ENCODE assay signal across 17 cellular contexts in the genomic region with DNA sequence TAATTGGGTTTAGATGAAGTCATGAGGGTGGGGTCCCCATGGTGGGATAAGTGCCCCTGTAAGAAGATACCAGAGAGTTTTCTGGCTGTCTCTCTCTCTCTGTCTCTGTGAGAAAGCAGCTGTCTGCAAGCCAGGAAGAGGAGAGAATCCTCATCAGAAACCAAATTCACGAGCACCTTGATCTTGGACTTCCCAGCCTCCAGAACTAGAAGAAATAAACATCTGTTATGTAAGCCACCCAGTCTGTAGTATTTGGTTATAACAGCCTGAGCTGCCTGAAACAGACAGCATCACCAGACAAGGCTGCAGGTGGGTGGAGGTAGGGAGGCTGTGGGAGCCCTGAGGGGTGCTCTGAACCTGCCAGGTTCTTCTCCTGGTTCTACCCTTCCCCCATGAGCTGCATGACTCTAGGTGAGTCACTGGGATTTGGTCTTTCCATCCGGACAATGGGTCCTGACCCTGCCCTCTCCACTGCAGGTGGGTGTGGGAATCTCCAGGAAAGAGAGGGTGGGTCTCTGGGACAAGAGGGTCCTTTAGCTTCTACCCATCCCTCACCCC. TPM values are rescaled to one million over a fixed set of nuclear protein-coding genes. Genes with fewer than 3 reads are reported as not detected.
DNase-seq lines count a peak whose midpoint lies in the region; ATAC-seq, FAIRE-seq and TF ChIP-seq lines count a peak whose summit lies in the region.
"Had no signal": no experiment of that assay in that cellular context is flagged by ENCODE, and none has a peak within 500 bp of the region (broad histone marks: within the 10 kb centered on the region; RNA-seq: fewer than 3 reads in every experiment).

No MANE protein-coding gene starts in this region.

- no peak overlapping the region for H3K4ac ChIP-seq in H1 (replicated peaks; ENCODE audit: insufficient read length, low read depth, low read length)

- 0 out of 2 replicates have a peak overlapping the region, but pooled peaks have one; percentile 65 for H2AK5ac ChIP-seq in H1 (ENCODE audit: low read depth, low read length)

- H3K4me2 ChIP-seq in H1 (ENCODE audit: insufficient read depth in 1 of 2, low read depth in 2 of 2, low read length in 2 of 2): no peak overlapping the region

- H2BK5ac ChIP-seq in H1 (ENCODE audit: low read depth, low read length): no peak overlapping the region

- H2BK12ac ChIP-seq in H1 (ENCODE audit: low read depth, low read length): no peak overlapping the region

- TF ChIP-seq CTCF in RWPE2 (IDR thresholded peaks at IDR 0.05; ENCODE audit: poor library complexity, severe bottlenecking) (no peak), H1 (IDR thresholded peaks at IDR 0.05; ENCODE audit: control extremely low read depth in 1 of 3, insufficient read depth in 1 of 3, low read depth in 1 of 3, low read length in 3 of 3) (no peak)

- 78% methylated on average over 2 of the region's 2 CpGs; no CpG with 5 or more reads in 1 of the 2 experiments for WGBS in H1 (ENCODE audit: extremely low coverage in 1 of 2, insufficient coverage in 1 of 2, insufficient read length in 1 of 2, insufficient replicate concordance in 2 of 2, low coverage in 1 of 2, low lambda C conversion rate in 2 of 2, missing lambda C conversion rate in 1 of 2), 2 experiments

- POLR2A ChIA-PET in H1 (lab: Charles Lee; ENCODE audit: partially characterized antibody): interaction anchor here (1.0 to 1.2 kb wide), 2 partner anchors 11 to 66 kb away, joined by 3 read pairs; no protein-coding TSS in a partner anchor

- no peak overlapping the region for H4K5ac ChIP-seq in H1 (ENCODE audit: insufficient read length, low read depth, low read length)

- no peak for TF ChIP-seq RAD21 in H1 (IDR thresholded peaks at IDR 0.05 in 1 of 2, conservative IDR thresholded peaks at IDR 0.05 in 1 of 2; ENCODE audit: low read depth in 2 of 2, low read length in 2 of 2)

- H3K9me3 ChIP-seq in RWPE2 (ENCODE audit: severe bottlenecking): peaks cover 20% of the 10 kb centered on the region
- no peaks in the 10 kb centered on the region for H3K9me3 ChIP-seq in H1 (ENCODE audit: insufficient read depth in 2 of 2, low read depth in 1 of 2, low read length in 1 of 2)

- H2BK20ac ChIP-seq in H1 (ENCODE audit: low read length): no peak overlapping the region

- H2BK120ac ChIP-seq in H1 (replicated peaks; ENCODE audit: low read depth, low read length): no peak overlapping the region

- H3K27me3 ChIP-seq in RWPE2 (ENCODE audit: insufficient read depth, poor library complexity, severe bottlenecking): no peaks in the 10 kb centered on the region
- no peaks in the 10 kb centered on the region for H3K27me3 ChIP-seq in H1 (replicated peaks in 1 of 4; ENCODE audit: control insufficient read depth in 3 of 4, extremely low read depth in 1 of 4, insufficient read depth in 3 of 4, low read length in 3 of 4)

- H4K20me1 ChIP-seq in H1 (replicated peaks in 1 of 2; ENCODE audit: control insufficient read depth in 1 of 2, insufficient read depth in 2 of 2, low read length in 2 of 2): peaks cover 0 to 3% of the 10 kb centered on the region in 2 experiments

- intact Hi-C loops in sciatic nerve (cut with DNase I): no loop called here

- DNase-seq in activated CD8-positive, alpha-beta memory T cell treated with anti-CD3 and anti-CD28 coated beads, Interleukin-2, amount 50 U/mL, for 48 hours: peak; percentile 29
- DNase-seq in activated CD8-positive, alpha-beta memory T cell treated with anti-CD3 and anti-CD28 coated beads for 24 hours: no peak
- no peak for DNase-seq in RWPE2 (ENCODE audit: low spot score)
- DNase-seq in H1 (ENCODE audit: low read depth in 1 of 2, low spot score in 2 of 2): no peak
- peak; percentile 15 for DNase-seq in sciatic nerve (ENCODE audit: low spot score)
- no peak for DNase-seq in NCI-H1694 (lab: John Stamatoyannopoulos, UW)
- DNase-seq in SK-N-DZ (ENCODE audit: low spot score): no peak
- DNase-seq: CD8-positive, alpha-beta T cell; Kasumi-1; NCI-H1417 treated with DMSO at 0.1 percent for 48 hours; NCI-H2029 treated with DMSO at 0.1 percent for 48 hours; NCI-H2171 treated with DMSO at 0.1 percent for 48 hours; NCI-H446 treated with DMSO at 0.1 percent for 48 hours; NK-92 treated with Interleukin-12 subunit alpha and Interleukin-12 subunit beta, amount 100 ng/mL, for 24 hours; OCI-M1 had no signal

- H3K9ac ChIP-seq in H1 (replicated peaks in 1 of 4; ENCODE audit: extremely low read depth in 1 of 4, low read depth in 3 of 4, low read length in 3 of 4): no peak overlapping the region

- no peak for TF ChIP-seq POLR2A in H1 (IDR thresholded peaks at IDR 0.05; ENCODE audit: control extremely low read depth in 1 of 2, low read depth in 2 of 2, low read length in 2 of 2)

- no peak overlapping the region for H2BK15ac ChIP-seq in H1 (ENCODE audit: low read length)

- H2AFZ ChIP-seq in H1 (ENCODE audit: low read length): no peak overlapping the region

- H3K79me1 ChIP-seq in H1 (ENCODE audit: low read depth, low read length): no peaks in the 10 kb centered on the region

- no peak overlapping the region for H4K8ac ChIP-seq in H1 (ENCODE audit: extremely low read depth, insufficient read depth, low read length)

- H3K4me1 ChIP-seq in RWPE2 (ENCODE audit: insufficient read depth, poor library complexity, severe bottlenecking): peaks cover 39% of the 10 kb centered on the region
- peaks cover 0 to 14% (median under 1%) of the 10 kb centered on the region in 4 experiments; a peak in 3 of 7 replicates for H3K4me1 ChIP-seq in H1 (replicated peaks in 1 of 4; ENCODE audit: control insufficient read depth in 3 of 4, insufficient read depth in 4 of 4, low read length in 3 of 4)
- H3K4me1 ChIP-seq: HAP-1 had no signal

- H3K23me2 ChIP-seq in H1 (ENCODE audit: low read depth, low read length): peaks cover 7% of the 10 kb centered on the region; the same call in 1 of the 2 replicates

- no peaks in the 10 kb centered on the region for H3K36me3 ChIP-seq in RWPE2 (ENCODE audit: low read depth)
- no peaks in the 10 kb centered on the region for H3K36me3 ChIP-seq in H1 (ENCODE audit: control insufficient read depth in 2 of 4, insufficient read depth in 4 of 4, low read length in 3 of 4)
- H3K36me3 ChIP-seq: HAP-1 had no signal

- no peak overlapping the region for H3K23ac ChIP-seq in H1 (ENCODE audit: insufficient read length)

- no peak overlapping the region for H3K56ac ChIP-seq in H1 (replicated peaks; ENCODE audit: insufficient read length, low read depth, low read length)

- H3K27ac ChIP-seq in RWPE2 (ENCODE audit: poor library complexity, severe bottlenecking): peak overlapping the region; percentile 80
- H3K27ac ChIP-seq in H1 (ENCODE audit: low read depth, low read length): no peak overlapping the region

- H3K4me3 ChIP-seq in RWPE2 (ENCODE audit: severe bottlenecking) (no peak overlapping the region), H1 (ENCODE audit: extremely low read depth in 1 of 4, insufficient read depth in 2 of 4, low read depth in 3 of 4, low read length in 4 of 4) (no peak overlapping the region)
- H3K4me3 ChIP-seq: HAP-1 had no signal

- ATAC-seq in RWPE2 (ENCODE audit: low read depth) (no peak), sciatic nerve (no peak), HG03342 (IDR thresholded peaks at IDR 0.05; ENCODE audit: unreplicated experiment) (no peak)
- ATAC-seq: CD8-positive, alpha-beta T cell had no signal

- no peak overlapping the region for H3K18ac ChIP-seq in H1 (ENCODE audit: extremely low read depth, low read length)

- H3K14ac ChIP-seq in H1 (ENCODE audit: insufficient read length): no peak overlapping the region

- H3K79me2 ChIP-seq in H1 (ENCODE audit: control insufficient read depth in 1 of 2, insufficient read depth in 2 of 2, low read length in 2 of 2): no peaks in the 10 kb centered on the region

- no peak overlapping the region for H4K91ac ChIP-seq in H1 (replicated peaks; ENCODE audit: insufficient read length, low read length)

- TF ChIP-seq EP300 in H1 (IDR thresholded peaks at IDR 0.05; ENCODE audit: borderline replicate concordance in 1 of 2, low read depth in 2 of 2, low read length in 2 of 2): no peak

- FAIRE-seq in H1 (lab: Jason Lieb, UNC): no peak

- CTCF ChIA-PET in H1 (lab: Charles Lee; ENCODE audit: partially characterized antibody): interaction anchor here (1.0 to 5.1 kb wide), 5 partner anchors 13 to 68 kb away, joined by 3 to 31 read pairs (median 6); a partner anchor contains a TSS

TF ChIP-seq in H1, 55 proteins besides CTCF, POLR2A, EP300 and RAD21 (continues in another document):
- no peak for TF ChIP-seq CBX8 (IDR thresholded peaks at IDR 0.05; ENCODE audit: borderline replicate concordance, low read depth, low read length)
- TF ChIP-seq PHF8 (conservative IDR thresholded peaks at IDR 0.05; ENCODE audit: low read depth, low read length): no peak
- TF ChIP-seq TCF12 (IDR thresholded peaks at IDR 0.05; ENCODE audit: low read depth, low read length): no peak
- TF ChIP-seq RFX5 (IDR thresholded peaks at IDR 0.05; ENCODE audit: borderline replicate concordance, low read depth, low read length): no peak
- no peak for TF ChIP-seq TBP (IDR thresholded peaks at IDR 0.05; ENCODE audit: low read depth, low read length)
- TF ChIP-seq TEAD4 (IDR thresholded peaks at IDR 0.05; ENCODE audit: low read depth, low read length): no peak

RNA-seq across cellular contexts. Expression of a gene that starts 34.3 kb away (rescaled TPM):
- 40.7 and 42.2 TPM in 2 replicates for total RNA-seq in H1 (2021; fragmentation: NEBNext Ultra II Directional; extraction: Animal tissue kit (Norgen Biotek cat#: 25700))
- 58.5 and 78.3 TPM in 2 replicates for polyA plus RNA-seq in H1 (2011; rRNA removed)
- 91.7 TPM for polyA plus RNA-seq in H1 (2011; cell fraction: cytosol; rRNA removed)
- polyA plus RNA-seq in H1 (2011; cell fraction: nucleus; rRNA removed): 197 TPM
- 39.9 to 45.4 TPM (median 43.0 TPM) in 4 replicates for polyA plus RNA-seq in H1 (2012, experiment 1 of 2)
- 28.1 TPM for polyA plus RNA-seq in H1 (2012, experiment 2 of 2)
- polyA plus RNA-seq in H1 (2013, experiment 1 of 2): 33.6 TPM
- polyA plus RNA-seq in H1 (2013, experiment 2 of 2): 37.0 TPM
- 167 and 198 TPM in 2 replicates for polyA minus RNA-seq in H1 (2011; rRNA and poly(A)+ RNA removed)
- polyA minus RNA-seq in H1 (2011; cell fraction: cytosol; rRNA and poly(A)+ RNA removed): 42.9 TPM
- polyA minus RNA-seq in H1 (2011; cell fraction: nucleus; rRNA and poly(A)+ RNA removed): 91.6 TPM
- total RNA-seq in sciatic nerve: 155 TPM
- polyA plus RNA-seq in SK-N-DZ (2014; cell fraction: cytosol; rRNA removed): 25.1 and 28.9 TPM in 2 replicates
- 138 and 142 TPM in 2 replicates for polyA plus RNA-seq in SK-N-DZ (2014; cell fraction: nucleus; rRNA removed)

RNA-seq across cellular contexts. Expression of a gene that starts 48.1 kb away (rescaled TPM):
- 48.3 and 52.1 TPM in 2 replicates for total RNA-seq in H1 (2021; fragmentation: NEBNext Ultra II Directional; extraction: Animal tissue kit (Norgen Biotek cat#: 25700))
- polyA plus RNA-seq in H1 (2011; rRNA removed): 121 and 129 TPM in 2 replicates
- 115 TPM for polyA plus RNA-seq in H1 (2011; cell fraction: cytosol; rRNA removed)
- polyA plus RNA-seq in H1 (2011; cell fraction: nucleus; rRNA removed): 95.2 TPM
- 70.4 to 84.7 TPM (median 74.9 TPM) in 4 replicates for polyA plus RNA-seq in H1 (2012, experiment 1 of 2)
- 103 TPM for polyA plus RNA-seq in H1 (2012, experiment 2 of 2)
- polyA plus RNA-seq in H1 (2013, experiment 1 of 2): 61.3 TPM
- polyA plus RNA-seq in H1 (2013, experiment 2 of 2): 58.7 TPM
- 95.6 and 97.8 TPM in 2 replicates for polyA minus RNA-seq in H1 (2011; rRNA and poly(A)+ RNA removed)
- polyA minus RNA-seq in H1 (2011; cell fraction: cytosol; rRNA and poly(A)+ RNA removed): 36.3 TPM
- 63.1 TPM for polyA minus RNA-seq in H1 (2011; cell fraction: nucleus; rRNA and poly(A)+ RNA removed)
- total RNA-seq in sciatic nerve: 29.7 TPM
- polyA plus RNA-seq in SK-N-DZ (2014; cell fraction: cytosol; rRNA removed): 37.9 and 45.6 TPM in 2 replicates
- 20.9 and 27.9 TPM in 2 replicates for polyA plus RNA-seq in SK-N-DZ (2014; cell fraction: nucleus; rRNA removed)

Comparison
In these comparisons a context has a peak if more than half of its experiments do, and no peak if none do; other contexts are left out.
1. DNase-seq: peak in activated CD8-positive, alpha-beta memory T cell treated with anti-CD3 and anti-CD28 coated beads, Interleukin-2, amount 50 U/mL, for 48 hours (single experiment) and sciatic nerve (single experiment); none in activated CD8-positive, alpha-beta memory T cell treated with anti-CD3 and anti-CD28 coated beads for 24 hours (single experiment), RWPE2 (single experiment), H1 (0 of 2), NCI-H1694 (single experiment) and SK-N-DZ (single experiment).